Comparison of ENCODE assay signal across 2 cellular contexts in the genomic region with DNA sequence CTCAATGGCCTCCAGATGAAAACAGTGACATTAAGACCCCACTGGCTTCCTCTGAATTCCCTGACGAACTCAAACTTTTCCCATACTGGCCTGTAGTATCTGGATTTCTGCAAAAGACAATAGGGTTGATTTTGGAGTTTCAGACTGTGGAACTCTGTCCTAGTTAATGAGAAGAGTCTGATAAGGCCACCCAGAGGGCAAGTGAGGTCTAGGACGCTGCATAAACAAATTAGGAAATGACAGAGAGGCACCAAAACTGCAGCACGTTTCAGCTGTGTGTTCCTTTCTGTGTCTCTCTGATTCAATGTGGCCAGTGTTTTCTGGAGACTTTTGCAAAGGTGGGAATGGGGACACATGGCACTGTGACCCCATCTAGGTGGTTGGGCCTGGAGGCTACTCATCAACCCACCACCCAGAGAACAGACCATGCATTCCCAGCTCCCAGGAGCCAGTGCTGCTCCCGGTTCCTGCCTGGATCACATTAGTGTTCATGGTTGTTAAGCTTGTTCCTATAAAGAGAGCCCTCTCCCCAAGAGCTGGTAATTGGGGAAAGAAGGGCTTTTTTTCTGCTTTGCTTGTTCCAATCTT.
TF ChIP-seq lines count a peak whose summit lies in the region.

No MANE protein-coding gene starts in this region.

TF ChIP-seq in GM23338, 12 proteins besides CTCF, POLR2A, EP300 and RAD21 (continued from another document):
- no peak for TF ChIP-seq ZNF114 (CRISPR knock-in tag; IDR thresholded peaks at IDR 0.05)
- TF ChIP-seq POLR2AphosphoS5 (IDR thresholded peaks at IDR 0.05; ENCODE audit: low read depth) = no peak
- TF ChIP-seq ZNF331 (CRISPR knock-in tag; IDR thresholded peaks at IDR 0.05; ENCODE audit: low read depth) = no peak
- TF ChIP-seq, protein P1, sequence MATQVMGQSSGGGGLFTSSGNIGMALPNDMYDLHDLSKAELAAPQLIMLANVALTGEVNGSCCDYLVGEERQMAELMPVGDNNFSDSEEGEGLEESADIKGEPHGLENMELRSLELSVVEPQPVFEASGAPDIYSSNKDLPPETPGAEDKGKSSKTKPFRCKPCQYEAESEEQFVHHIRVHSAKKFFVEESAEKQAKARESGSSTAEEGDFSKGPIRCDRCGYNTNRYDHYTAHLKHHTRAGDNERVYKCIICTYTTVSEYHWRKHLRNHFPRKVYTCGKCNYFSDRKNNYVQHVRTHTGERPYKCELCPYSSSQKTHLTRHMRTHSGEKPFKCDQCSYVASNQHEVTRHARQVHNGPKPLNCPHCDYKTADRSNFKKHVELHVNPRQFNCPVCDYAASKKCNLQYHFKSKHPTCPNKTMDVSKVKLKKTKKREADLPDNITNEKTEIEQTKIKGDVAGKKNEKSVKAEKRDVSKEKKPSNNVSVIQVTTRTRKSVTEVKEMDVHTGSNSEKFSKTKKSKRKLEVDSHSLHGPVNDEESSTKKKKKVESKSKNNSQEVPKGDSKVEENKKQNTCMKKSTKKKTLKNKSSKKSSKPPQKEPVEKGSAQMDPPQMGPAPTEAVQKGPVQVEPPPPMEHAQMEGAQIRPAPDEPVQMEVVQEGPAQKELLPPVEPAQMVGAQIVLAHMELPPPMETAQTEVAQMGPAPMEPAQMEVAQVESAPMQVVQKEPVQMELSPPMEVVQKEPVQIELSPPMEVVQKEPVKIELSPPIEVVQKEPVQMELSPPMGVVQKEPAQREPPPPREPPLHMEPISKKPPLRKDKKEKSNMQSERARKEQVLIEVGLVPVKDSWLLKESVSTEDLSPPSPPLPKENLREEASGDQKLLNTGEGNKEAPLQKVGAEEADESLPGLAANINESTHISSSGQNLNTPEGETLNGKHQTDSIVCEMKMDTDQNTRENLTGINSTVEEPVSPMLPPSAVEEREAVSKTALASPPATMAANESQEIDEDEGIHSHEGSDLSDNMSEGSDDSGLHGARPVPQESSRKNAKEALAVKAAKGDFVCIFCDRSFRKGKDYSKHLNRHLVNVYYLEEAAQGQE (IDR thresholded peaks at IDR 0.05; ENCODE audit: unreplicated experiment) = no peak
- no peak for TF ChIP-seq STAT1 (IDR thresholded peaks at IDR 0.05; ENCODE audit: unreplicated experiment)
- TF ChIP-seq EZH2 (IDR thresholded peaks at IDR 0.05; ENCODE audit: low read depth, unreplicated experiment) = no peak
- TF ChIP-seq, protein P2, sequence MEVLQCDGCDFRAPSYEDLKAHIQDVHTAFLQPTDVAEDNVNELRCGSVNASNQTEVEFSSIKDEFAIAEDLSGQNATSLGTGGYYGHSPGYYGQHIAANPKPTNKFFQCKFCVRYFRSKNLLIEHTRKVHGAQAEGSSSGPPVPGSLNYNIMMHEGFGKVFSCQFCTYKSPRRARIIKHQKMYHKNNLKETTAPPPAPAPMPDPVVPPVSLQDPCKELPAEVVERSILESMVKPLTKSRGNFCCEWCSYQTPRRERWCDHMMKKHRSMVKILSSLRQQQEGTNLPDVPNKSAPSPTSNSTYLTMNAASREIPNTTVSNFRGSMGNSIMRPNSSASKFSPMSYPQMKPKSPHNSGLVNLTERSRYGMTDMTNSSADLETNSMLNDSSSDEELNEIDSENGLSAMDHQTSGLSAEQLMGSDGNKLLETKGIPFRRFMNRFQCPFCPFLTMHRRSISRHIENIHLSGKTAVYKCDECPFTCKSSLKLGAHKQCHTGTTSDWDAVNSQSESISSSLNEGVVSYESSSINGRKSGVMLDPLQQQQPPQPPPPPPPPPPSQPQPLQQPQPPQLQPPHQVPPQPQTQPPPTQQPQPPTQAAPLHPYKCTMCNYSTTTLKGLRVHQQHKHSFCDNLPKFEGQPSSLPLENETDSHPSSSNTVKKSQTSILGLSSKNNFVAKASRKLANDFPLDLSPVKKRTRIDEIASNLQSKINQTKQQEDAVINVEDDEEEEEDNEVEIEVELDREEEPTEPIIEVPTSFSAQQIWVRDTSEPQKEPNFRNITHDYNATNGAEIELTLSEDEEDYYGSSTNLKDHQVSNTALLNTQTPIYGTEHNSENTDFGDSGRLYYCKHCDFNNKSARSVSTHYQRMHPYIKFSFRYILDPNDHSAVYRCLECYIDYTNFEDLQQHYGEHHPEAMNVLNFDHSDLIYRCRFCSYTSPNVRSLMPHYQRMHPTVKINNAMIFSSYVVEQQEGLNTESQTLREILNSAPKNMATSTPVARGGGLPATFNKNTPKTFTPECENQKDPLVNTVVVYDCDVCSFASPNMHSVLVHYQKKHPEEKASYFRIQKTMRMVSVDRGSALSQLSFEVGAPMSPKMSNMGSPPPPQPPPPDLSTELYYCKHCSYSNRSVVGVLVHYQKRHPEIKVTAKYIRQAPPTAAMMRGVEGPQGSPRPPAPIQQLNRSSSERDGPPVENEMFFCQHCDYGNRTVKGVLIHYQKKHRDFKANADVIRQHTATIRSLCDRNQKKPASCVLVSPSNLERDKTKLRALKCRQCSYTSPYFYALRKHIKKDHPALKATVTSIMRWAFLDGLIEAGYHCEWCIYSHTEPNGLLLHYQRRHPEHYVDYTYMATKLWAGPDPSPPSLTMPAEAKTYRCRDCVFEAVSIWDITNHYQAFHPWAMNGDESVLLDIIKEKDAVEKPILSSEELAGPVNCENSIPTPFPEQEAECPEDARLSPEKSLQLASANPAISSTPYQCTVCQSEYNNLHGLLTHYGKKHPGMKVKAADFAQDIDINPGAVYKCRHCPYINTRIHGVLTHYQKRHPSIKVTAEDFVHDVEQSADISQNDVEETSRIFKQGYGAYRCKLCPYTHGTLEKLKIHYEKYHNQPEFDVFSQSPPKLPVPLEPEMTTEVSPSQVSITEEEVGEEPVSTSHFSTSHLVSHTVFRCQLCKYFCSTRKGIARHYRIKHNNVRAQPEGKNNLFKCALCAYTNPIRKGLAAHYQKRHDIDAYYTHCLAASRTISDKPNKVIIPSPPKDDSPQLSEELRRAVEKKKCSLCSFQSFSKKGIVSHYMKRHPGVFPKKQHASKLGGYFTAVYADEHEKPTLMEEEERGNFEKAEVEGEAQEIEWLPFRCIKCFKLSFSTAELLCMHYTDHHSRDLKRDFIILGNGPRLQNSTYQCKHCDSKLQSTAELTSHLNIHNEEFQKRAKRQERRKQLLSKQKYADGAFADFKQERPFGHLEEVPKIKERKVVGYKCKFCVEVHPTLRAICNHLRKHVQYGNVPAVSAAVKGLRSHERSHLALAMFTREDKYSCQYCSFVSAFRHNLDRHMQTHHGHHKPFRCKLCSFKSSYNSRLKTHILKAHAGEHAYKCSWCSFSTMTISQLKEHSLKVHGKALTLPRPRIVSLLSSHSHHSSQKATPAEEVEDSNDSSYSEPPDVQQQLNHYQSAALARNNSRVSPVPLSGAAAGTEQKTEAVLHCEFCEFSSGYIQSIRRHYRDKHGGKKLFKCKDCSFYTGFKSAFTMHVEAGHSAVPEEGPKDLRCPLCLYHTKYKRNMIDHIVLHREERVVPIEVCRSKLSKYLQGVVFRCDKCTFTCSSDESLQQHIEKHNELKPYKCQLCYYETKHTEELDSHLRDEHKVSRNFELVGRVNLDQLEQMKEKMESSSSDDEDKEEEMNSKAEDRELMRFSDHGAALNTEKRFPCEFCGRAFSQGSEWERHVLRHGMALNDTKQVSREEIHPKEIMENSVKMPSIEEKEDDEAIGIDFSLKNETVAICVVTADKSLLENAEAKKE (CRISPR knock-in tag; IDR thresholded peaks at IDR 0.05) = no peak
TF ChIP-seq in GM23338: peak in this region for 0.

TF ChIP-seq in HepG2, 621 proteins besides CTCF, POLR2A, EP300 and RAD21 (continued from another document):
- TF ChIP-seq ZNF574 (CRISPR knock-in tag; IDR thresholded peaks at IDR 0.05) (no peak), ZNF691 (CRISPR knock-in tag; IDR thresholded peaks at IDR 0.05; ENCODE audit: borderline replicate concordance, low read depth) (no peak), KMT2B (CRISPR knock-in tag; IDR thresholded peaks at IDR 0.05) (no peak), ZNF264 (CRISPR knock-in tag; IDR thresholded peaks at IDR 0.05) (no peak), NFE2L1 (CRISPR knock-in tag; IDR thresholded peaks at IDR 0.05; ENCODE audit: borderline replicate concordance) (no peak), MLX (CRISPR knock-in tag; IDR thresholded peaks at IDR 0.05) (no peak), ZNF280B (CRISPR knock-in tag; IDR thresholded peaks at IDR 0.05; ENCODE audit: borderline replicate concordance) (no peak)
- TF ChIP-seq, protein P3, sequence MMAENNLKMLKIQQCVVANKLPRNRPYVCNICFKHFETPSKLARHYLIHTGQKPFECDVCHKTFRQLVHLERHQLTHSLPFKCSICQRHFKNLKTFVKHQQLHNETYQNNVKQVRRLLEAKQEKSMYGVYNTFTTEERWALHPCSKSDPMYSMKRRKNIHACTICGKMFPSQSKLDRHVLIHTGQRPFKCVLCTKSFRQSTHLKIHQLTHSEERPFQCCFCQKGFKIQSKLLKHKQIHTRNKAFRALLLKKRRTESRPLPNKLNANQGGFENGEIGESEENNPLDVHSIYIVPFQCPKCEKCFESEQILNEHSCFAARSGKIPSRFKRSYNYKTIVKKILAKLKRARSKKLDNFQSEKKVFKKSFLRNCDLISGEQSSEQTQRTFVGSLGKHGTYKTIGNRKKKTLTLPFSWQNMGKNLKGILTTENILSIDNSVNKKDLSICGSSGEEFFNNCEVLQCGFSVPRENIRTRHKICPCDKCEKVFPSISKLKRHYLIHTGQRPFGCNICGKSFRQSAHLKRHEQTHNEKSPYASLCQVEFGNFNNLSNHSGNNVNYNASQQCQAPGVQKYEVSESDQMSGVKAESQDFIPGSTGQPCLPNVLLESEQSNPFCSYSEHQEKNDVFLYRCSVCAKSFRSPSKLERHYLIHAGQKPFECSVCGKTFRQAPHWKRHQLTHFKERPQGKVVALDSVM (CRISPR knock-in tag; IDR thresholded peaks at IDR 0.05) = no peak
